ENCODE assay signal across 20 cellular contexts in genomic region chr6:75109757-75110156, GRCh38.
"Had no signal": no experiment of that assay in that cellular context is flagged by ENCODE, and none has a peak within 500 bp of the region (broad histone marks: within the 10 kb centered on the region; RNA-seq: fewer than 3 reads in every experiment).

No MANE protein-coding gene starts in this region.

- H3K4me2 ChIP-seq: SK-N-SH had no signal

- H3K4me3 ChIP-seq: MG63 had no signal

- H3K9me3 ChIP-seq: MG63, SK-N-SH had no signal

- DNase-seq: Karpas-422, KG1, MG63, NCI-H1092, NCI-H1105 treated with DMSO at 0.1 percent for 48 hours, NCI-H1417 treated with DMSO at 0.1 percent for 48 hours, NCI-H146, NCI-H1694 treated with DMSO at 0.1 percent for 48 hours, NCI-H1930, NCI-H2081, NCI-H2107, NCI-H2227 treated with DMSO at 0.1 percent for 48 hours, NCI-H524, NCI-H69, NCI-H774, PC-3, SHP77, SK-N-SH had no signal

- H3K27me3 ChIP-seq: MG63 had no signal

- ATAC-seq: Panc1, PC-3 had no signal

- H3K27ac ChIP-seq: RWPE1 had no signal

- H3K9ac ChIP-seq: SK-N-SH had no signal
